24 cellular contexts compared by ENCODE assay signal in genomic region chr2:88321614-88322248, GRCh38.
DNase-seq lines count a peak whose midpoint lies in the region; ATAC-seq, FAIRE-seq and TF ChIP-seq lines count a peak whose summit lies in the region.
"Had no signal": no experiment of that assay in that cellular context is flagged by ENCODE, and none has a peak within 500 bp of the region (broad histone marks: within the 10 kb centered on the region; RNA-seq: fewer than 3 reads in every experiment).

No MANE protein-coding gene starts in this region.

- H3K27me3 ChIP-seq in endodermal cell (ENCODE audit: control insufficient read depth, insufficient read depth, low read length, poor library complexity, severe bottlenecking), result no peaks in the 10 kb centered on the region
- no peaks in the 10 kb centered on the region for H3K27me3 ChIP-seq in liver (ENCODE audit: control insufficient read depth in 4 of 4, insufficient read depth in 4 of 4, low read length in 3 of 4)

- peak; percentile 20 for FAIRE-seq in urothelium cell line (lab: Jason Lieb, UNC)
- FAIRE-seq: G401.6, GM18507 had no signal

- 72 to 92% methylated on average over 2 to 7 of the region's 7 CpGs for WGBS in endodermal cell (ENCODE audit: insufficient coverage in 1 of 2, insufficient read length in 1 of 2), 2 experiments
- WGBS in liver, result 21% methylated on average over 7 of the region's 7 CpGs

- no peak overlapping the region for H3K4me3 Mint-ChIP-seq in endodermal cell
- H3K4me3 Mint-ChIP-seq: CD4-positive, CD25-positive, alpha-beta regulatory T cell had no signal

- no peaks in the 10 kb centered on the region for H3K9me3 Mint-ChIP-seq in endodermal cell

- no peak overlapping the region for H3K27ac Mint-ChIP-seq in endodermal cell
- H3K27ac Mint-ChIP-seq: CD4-positive, CD25-positive, alpha-beta regulatory T cell had no signal

- peaks cover 20% of the 10 kb centered on the region for H3K4me1 Mint-ChIP-seq in endodermal cell
- H3K4me1 Mint-ChIP-seq: CD4-positive, CD25-positive, alpha-beta regulatory T cell had no signal

- no peak for TF ChIP-seq RAD21 in liver (IDR thresholded peaks at IDR 0.05)

- H3K9ac ChIP-seq in endodermal cell (ENCODE audit: extremely low read depth, low read length, poor library complexity, severe bottlenecking), result no peak overlapping the region
- H3K9ac ChIP-seq in liver (ENCODE audit: low read depth in 1 of 2, low read length in 2 of 2), result no peak overlapping the region

- no peak overlapping the region for H3K27ac ChIP-seq in endodermal cell (ENCODE audit: low read depth, low read length)
- peak overlapping the region; percentile 2 to 3 for H3K27ac ChIP-seq in liver (ENCODE audit: low read depth in 1 of 2, low read length in 2 of 2)
- H3K27ac ChIP-seq: PC-9 had no signal

- DNase-seq in HuH-7 (ENCODE audit: low spot score) (peak; percentile 33), endodermal cell (no peak), urothelium cell line (ENCODE audit: low spot score) (no peak), COLO668 (lab: John Stamatoyannopoulos, UW; ENCODE audit: unreplicated experiment) (no peak)
- no peak for DNase-seq in activated CD4-positive, alpha-beta T cell treated with anti-CD3 and anti-CD28 coated beads for 1 hour
- DNase-seq: CD4-positive, CD25-positive, alpha-beta regulatory T cell; DMS 273 treated with DMSO at 0.1 percent for 48 hours; GOT3; KBM-7; MM.1S; NCI-H1048; NCI-H1417 treated with DMSO at 0.1 percent for 48 hours; NCI-H187; NCI-H2107; NCI-H446 treated with DMSO at 0.1 percent for 48 hours; NCI-H526 treated with DMSO at 0.1 percent for 48 hours; PC-9; RPMI8226 had no signal

- no peak for ATAC-seq in GM21723 (IDR thresholded peaks at IDR 0.05; ENCODE audit: unreplicated experiment)
- ATAC-seq: SK-N-SH treated with all-trans-retinoic acid at 6 μM for 48 hours had no signal

- H3K36me3 ChIP-seq in endodermal cell (ENCODE audit: control insufficient read depth, insufficient read depth, low read length), result no peaks in the 10 kb centered on the region
- no peaks in the 10 kb centered on the region for H3K36me3 ChIP-seq in liver (ENCODE audit: control insufficient read depth in 4 of 4, insufficient read depth in 3 of 4, low read depth in 1 of 4, low read length in 3 of 4)

- no peak for TF ChIP-seq CTCF in endodermal cell (conservative IDR thresholded peaks at IDR 0.05)
- no peak for TF ChIP-seq CTCF in liver (IDR thresholded peaks at IDR 0.05; ENCODE audit: low read depth, low read length, missing input control)

- H3K9me3 ChIP-seq in endodermal cell (ENCODE audit: control insufficient read depth, low read length), result no peaks in the 10 kb centered on the region
- H3K9me3 ChIP-seq in liver (ENCODE audit: control insufficient read depth in 4 of 4, low read length in 3 of 4), result no peaks in the 10 kb centered on the region

- H3K27me3 Mint-ChIP-seq in endodermal cell (ENCODE audit: insufficient read depth), result peaks cover 39% of the 10 kb centered on the region

- no peaks in the 10 kb centered on the region for H3K36me3 Mint-ChIP-seq in endodermal cell (ENCODE audit: low read depth)
- H3K36me3 Mint-ChIP-seq: CD4-positive, CD25-positive, alpha-beta regulatory T cell had no signal

- peaks cover 17% of the 10 kb centered on the region for H3K4me1 ChIP-seq in endodermal cell (ENCODE audit: control insufficient read depth, insufficient read depth, low read length)
- H3K4me1 ChIP-seq in liver (ENCODE audit: control insufficient read depth in 4 of 4, insufficient read depth in 4 of 4, low read length in 3 of 4), result peaks cover 0 to 11% (median 6%) of the 10 kb centered on the region in 4 donors
- H3K4me1 ChIP-seq: Caco-2 had no signal

- peak overlapping the region; percentile 21 for H3K4me3 ChIP-seq in endodermal cell (ENCODE audit: low read length)
- H3K4me3 ChIP-seq in liver (ENCODE audit: low read depth in 1 of 3, low read length in 3 of 3), result no peak overlapping the region
- H3K4me3 ChIP-seq: PC-9 had no signal

TF ChIP-seq in liver, 16 proteins besides CTCF, POLR2A, EP300 and RAD21:
- TF ChIP-seq FOXA1 (IDR thresholded peaks at IDR 0.05) (peak; percentile 54), HNF4G (IDR thresholded peaks at IDR 0.05) (peak; percentile 35), EGR1 (IDR thresholded peaks at IDR 0.05; ENCODE audit: low read depth in 2 of 2) (no peak), FOXA2 (IDR thresholded peaks at IDR 0.05) (peak; percentile 81), ATF3 (IDR thresholded peaks at IDR 0.05) (no peak), SP1 (IDR thresholded peaks at IDR 0.05) (peak; percentile 86), ZBTB33 (IDR thresholded peaks at IDR 0.05) (no peak), HNF4A (conservative IDR thresholded peaks at IDR 0.05) (peak; percentile 84 to 91), RXRA (IDR thresholded peaks at IDR 0.05) (peak; percentile 52 to 62)
- TF ChIP-seq, protein P1, sequence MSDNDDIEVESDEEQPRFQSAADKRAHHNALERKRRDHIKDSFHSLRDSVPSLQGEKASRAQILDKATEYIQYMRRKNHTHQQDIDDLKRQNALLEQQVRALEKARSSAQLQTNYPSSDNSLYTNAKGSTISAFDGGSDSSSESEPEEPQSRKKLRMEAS (IDR thresholded peaks at IDR 0.05), result peak; percentile 23
